ENCODE assay signal across 25 cellular contexts in genomic region chr6:3538536-3538935, GRCh38.
"Had no signal": no experiment of that assay in that cellular context is flagged by ENCODE, and none has a peak within 500 bp of the region (broad histone marks: within the 10 kb centered on the region; RNA-seq: fewer than 3 reads in every experiment).

No MANE protein-coding gene starts in this region.

- H3K9me3 ChIP-seq: body of pancreas, ovary, sigmoid colon, thoracic aorta had no signal

- H3K27me3 ChIP-seq: body of pancreas, dorsolateral prefrontal cortex, ovary, sigmoid colon had no signal

- H3K9me3 Mint-ChIP-seq: activated B cell treated with CpG ODN at 0.5 μM for 24 hours; effector memory CD8-positive, alpha-beta T cell; mesothelial cell of epicardium; naive thymus-derived CD4-positive, alpha-beta T cell; stimulated activated effector memory CD8-positive, alpha-beta T cell treated with anti-CD3 and anti-CD28 coated beads, Interleukin-12 subunit alpha, Interleukin-12 subunit beta, amount 100 ng/mL, for 72 hours; stimulated activated naive CD8-positive, alpha-beta T cell treated with anti-CD3 and anti-CD28 coated beads, Interleukin-15, Interleukin-2, amounts not matched to agents 100 ng/mL and 50 ng/mL, for 24 hours had no signal

- H3K27ac Mint-ChIP-seq: activated B cell treated with CpG ODN at 0.5 μM for 24 hours; activated naive CD8-positive, alpha-beta T cell; effector memory CD8-positive, alpha-beta T cell; mesothelial cell of epicardium; naive thymus-derived CD4-positive, alpha-beta T cell; progenitor cell of endocrine pancreas; stimulated activated effector memory CD8-positive, alpha-beta T cell treated with anti-CD3 and anti-CD28 coated beads, Interleukin-12 subunit alpha, Interleukin-12 subunit beta, amount 100 ng/mL, for 72 hours; stimulated activated naive CD8-positive, alpha-beta T cell treated with anti-CD3 and anti-CD28 coated beads, Interleukin-15, Interleukin-2, amounts not matched to agents 100 ng/mL and 50 ng/mL, for 24 hours had no signal

- H3K36me3 ChIP-seq: ovary, sigmoid colon, thoracic aorta had no signal

- ATAC-seq: body of pancreas; effector memory CD8-positive, alpha-beta T cell; esophagus mucosa; foreskin keratinocyte; left ventricle myocardium superior; naive thymus-derived CD4-positive, alpha-beta T cell; stimulated activated effector memory CD8-positive, alpha-beta T cell treated with anti-CD3 and anti-CD28 coated beads, Interleukin-12 subunit alpha, Interleukin-12 subunit beta, amount 100 ng/mL, for 72 hours had no signal

- H3K4me1 ChIP-seq: body of pancreas, foreskin keratinocyte had no signal

- H3K27ac ChIP-seq: body of pancreas, dorsolateral prefrontal cortex, foreskin keratinocyte, ovary, sigmoid colon, thoracic aorta had no signal

- H3K4me1 Mint-ChIP-seq: activated B cell treated with CpG ODN at 0.5 μM for 24 hours; naive thymus-derived CD4-positive, alpha-beta T cell; stimulated activated effector memory CD8-positive, alpha-beta T cell treated with anti-CD3 and anti-CD28 coated beads, Interleukin-12 subunit alpha, Interleukin-12 subunit beta, amount 100 ng/mL, for 72 hours had no signal

- DNase-seq: activated B cell treated with CpG ODN at 0.5 μM for 24 hours; activated CD4-positive, alpha-beta T cell treated with anti-CD3 and anti-CD28 coated beads, Interleukin-2, amount 50 U/mL, for 1 hour; activated CD8-positive, alpha-beta memory T cell treated with anti-CD3 and anti-CD28 coated beads for 24 hours; activated effector memory CD4-positive, alpha-beta T cell treated with Interleukin-2 at 50 U/mL for 16 hours; activated naive CD4-positive, alpha-beta T cell treated with Interleukin-2 at 50 U/mL for 16 hours; aorta; body of pancreas; dorsolateral prefrontal cortex; effector memory CD8-positive, alpha-beta T cell; foreskin keratinocyte; left ventricle myocardium superior; naive thymus-derived CD4-positive, alpha-beta T cell; ovary; retina; sigmoid colon; small intestine; stimulated activated CD4-positive, alpha-beta T cell treated with anti-CD3 and anti-CD28 coated beads, Interleukin-4, amount 100 ng/mL, for 24 hours; trophoblast cell had no signal

- H3K4me3 ChIP-seq: body of pancreas, dorsolateral prefrontal cortex, ovary, sigmoid colon, thoracic aorta had no signal

- H3K4me3 Mint-ChIP-seq: activated B cell treated with CpG ODN at 0.5 μM for 24 hours; activated naive CD8-positive, alpha-beta T cell; effector memory CD8-positive, alpha-beta T cell; mesothelial cell of epicardium; naive thymus-derived CD4-positive, alpha-beta T cell; stimulated activated effector memory CD8-positive, alpha-beta T cell treated with anti-CD3 and anti-CD28 coated beads, Interleukin-12 subunit alpha, Interleukin-12 subunit beta, amount 100 ng/mL, for 72 hours; stimulated activated naive CD8-positive, alpha-beta T cell treated with anti-CD3 and anti-CD28 coated beads, Interleukin-15, Interleukin-2, amounts not matched to agents 100 ng/mL and 50 ng/mL, for 24 hours had no signal

- H3K36me3 Mint-ChIP-seq: activated naive CD8-positive, alpha-beta T cell; mesothelial cell of epicardium; naive thymus-derived CD4-positive, alpha-beta T cell; stimulated activated effector memory CD8-positive, alpha-beta T cell treated with anti-CD3 and anti-CD28 coated beads, Interleukin-12 subunit alpha, Interleukin-12 subunit beta, amount 100 ng/mL, for 72 hours had no signal
